ENCODE assay signal across 10 cellular contexts in genomic region chr10:93463723-93464511, GRCh38. TPM values are rescaled to one million over a fixed set of nuclear protein-coding genes. Genes with fewer than 3 reads are reported as not detected.
DNase-seq lines count a peak whose midpoint lies in the region; ATAC-seq, FAIRE-seq and TF ChIP-seq lines count a peak whose summit lies in the region.
"Had no signal": no experiment of that assay in that cellular context is flagged by ENCODE, and none has a peak within 500 bp of the region (broad histone marks: within the 10 kb centered on the region; RNA-seq: fewer than 3 reads in every experiment).

No MANE protein-coding gene starts in this region.

- no peak overlapping the region for H3K27ac Mint-ChIP-seq in H9

- peaks cover 7% of the 10 kb centered on the region for H3K4me1 ChIP-seq in right cardiac atrium (ENCODE audit: control insufficient read depth, insufficient read depth, low read length)
- H3K4me1 ChIP-seq in subcutaneous abdominal adipose tissue (ENCODE audit: control insufficient read depth in 5 of 5, insufficient read depth in 5 of 5, low read length in 5 of 5) = peaks cover 10 to 72% (median 65%) of the 10 kb centered on the region in 5 donors
- H3K4me1 ChIP-seq in H9 (ENCODE audit: insufficient read depth, low read length) = no peaks in the 10 kb centered on the region; the same call in 1 of the 2 replicates

- H3K23me2 ChIP-seq in H9 (ENCODE audit: insufficient read length, low read depth, low read length, poor library complexity, severe bottlenecking) = no peaks in the 10 kb centered on the region

- no peaks in the 10 kb centered on the region for H3K79me2 ChIP-seq in H9 (ENCODE audit: insufficient read depth, low read length)

- H3K23ac ChIP-seq in H9 (ENCODE audit: insufficient read length, low read depth, low read length) = no peak overlapping the region

- H2BK120ac ChIP-seq in H9 (ENCODE audit: low read depth, low read length, poor library complexity, severe bottlenecking) = no peak overlapping the region

- H3K18ac ChIP-seq in H9 (ENCODE audit: insufficient read length, low read depth, low read length) = no peak overlapping the region

- peak; percentile 10 to 36 for ATAC-seq in right cardiac atrium

- H4K8ac ChIP-seq in H9 (replicated peaks; ENCODE audit: insufficient read length, low read depth, low read length) = no peak overlapping the region

- no peak overlapping the region for H4K5ac ChIP-seq in H9 (ENCODE audit: insufficient read length, low read depth, low read length)

- FAIRE-seq in D721Med (lab: Jason Lieb, UNC) = no peak
- FAIRE-seq: urothelium cell line had no signal

- H3K4me1 Mint-ChIP-seq in H9 = peaks cover 15 to 18% of the 10 kb centered on the region in 2 experiments

- H2AK5ac ChIP-seq in H9 (ENCODE audit: insufficient read length, low read length) = no peak overlapping the region

- H3K4me3 ChIP-seq in astrocyte of the spinal cord (ENCODE audit: low read depth, low read length) = no peak overlapping the region
- no peak overlapping the region for H3K4me3 ChIP-seq in right cardiac atrium (ENCODE audit: low read length)
- peak overlapping the region in 1 of 5 donors; percentile 15 for H3K4me3 ChIP-seq in subcutaneous abdominal adipose tissue (ENCODE audit: low read depth in 1 of 5, low read length in 5 of 5)

- intact Hi-C loops in right cardiac atrium (cut with DNase I) = no loop called here

- H3K9ac ChIP-seq in subcutaneous abdominal adipose tissue (ENCODE audit: low read length in 5 of 5) (peak overlapping the region in 2 of 5 donors; percentile 26 to 63), H9 (ENCODE audit: extremely low read depth, insufficient read length, low read length) (no peak overlapping the region)

- H2AFZ ChIP-seq in H9 (ENCODE audit: low read length) = no peak overlapping the region

- H3K14ac ChIP-seq in H9 (ENCODE audit: insufficient read depth, low read length) = no peak overlapping the region

- H2BK12ac ChIP-seq in H9 (ENCODE audit: insufficient read length, low read depth, low read length) = no peak overlapping the region

- TF ChIP-seq CTCF in astrocyte of the spinal cord (IDR thresholded peaks at IDR 0.05; ENCODE audit: low read depth, low read length) (no peak), D721Med (IDR thresholded peaks at IDR 0.05; ENCODE audit: insufficient read depth, missing control alignments) (no peak), H9 (conservative IDR thresholded peaks at IDR 0.05) (no peak)

- no peaks in the 10 kb centered on the region for H3K36me3 Mint-ChIP-seq in H9 (ENCODE audit: insufficient read depth in 1 of 3, low read depth in 3 of 3)

- H3K56ac ChIP-seq in H9 (ENCODE audit: insufficient read length, low read depth, low read length) = no peak overlapping the region

- H4K20me1 ChIP-seq in H9 (ENCODE audit: control insufficient read depth, insufficient read depth, insufficient read length) = no peaks in the 10 kb centered on the region

- no peak overlapping the region for H2BK20ac ChIP-seq in H9 (ENCODE audit: low read depth, low read length, poor library complexity, severe bottlenecking)

- no peak overlapping the region for H3K4me3 Mint-ChIP-seq in H9

- no peak overlapping the region for H3K4me2 ChIP-seq in H9 (ENCODE audit: insufficient read depth, insufficient read length, low read length)

- H2BK5ac ChIP-seq in H9 (ENCODE audit: insufficient read length, low read length) = no peak overlapping the region

- no peaks in the 10 kb centered on the region; a peak in 1 of 5 replicates for H3K9me3 Mint-ChIP-seq in H9

- H2BK15ac ChIP-seq in H9 (ENCODE audit: low read depth, low read length) = no peak overlapping the region

- H3T11ph ChIP-seq in H9 (ENCODE audit: low read length) = no peak overlapping the region

- peaks cover 0 to 3% (median 0%) of the 10 kb centered on the region in 5 donors for H3K36me3 ChIP-seq in subcutaneous abdominal adipose tissue (ENCODE audit: control insufficient read depth in 5 of 5, insufficient read depth in 5 of 5, low read length in 5 of 5)

- peak overlapping the region; percentile 78 for H3K27ac ChIP-seq in right cardiac atrium (ENCODE audit: low read length)
- H3K27ac ChIP-seq in subcutaneous abdominal adipose tissue (ENCODE audit: low read depth, low read length) = peak overlapping the region; percentile 97
- no peak overlapping the region for H3K27ac ChIP-seq in H9 (ENCODE audit: insufficient read length, low read depth, low read length)

- H3K27me3 Mint-ChIP-seq in H9 (ENCODE audit: low read depth) = no peaks in the 10 kb centered on the region

- no peaks in the 10 kb centered on the region for H3K79me1 ChIP-seq in H9 (ENCODE audit: insufficient read depth, low read depth, low read length, poor library complexity, severe bottlenecking)

- DNase-seq in Kasumi-1 (lab: John Stamatoyannopoulos, UW) = peak; percentile 84 to 85
- DNase-seq in astrocyte of the spinal cord (ENCODE audit: low read depth, low spot score) = peak; percentile 68
- peak; percentile 60 to 81 (median 74) for DNase-seq in right cardiac atrium
- no peak for DNase-seq in D721Med (ENCODE audit: insufficient read length, low spot score)
- no peak for DNase-seq in H9
- no peak for DNase-seq in NCI-H2081 treated with DMSO at 0.1 percent for 48 hours (lab: John Stamatoyannopoulos, UW)
- DNase-seq in NCI-H510A (lab: John Stamatoyannopoulos, UW) = no peak
- DNase-seq: NCI-H2081 had no signal

- in situ Hi-C loops in astrocyte of the spinal cord (cut with HindIII; ENCODE audit: low sequenced_read_pairs) = no loop called here

- H3K4ac ChIP-seq in H9 (ENCODE audit: low read depth, low read length) = no peak overlapping the region

- H3K9me3 ChIP-seq in right cardiac atrium (ENCODE audit: control insufficient read depth, low read length) = no peaks in the 10 kb centered on the region
- no peaks in the 10 kb centered on the region for H3K9me3 ChIP-seq in subcutaneous abdominal adipose tissue (ENCODE audit: control insufficient read depth in 5 of 5, low read length in 5 of 5)
- no peaks in the 10 kb centered on the region for H3K9me3 ChIP-seq in H9 (ENCODE audit: control insufficient read depth, low read depth, low read length)

- H3K27me3 ChIP-seq in right cardiac atrium (ENCODE audit: control insufficient read depth, insufficient read depth) = no peaks in the 10 kb centered on the region
- H3K27me3 ChIP-seq in subcutaneous abdominal adipose tissue (ENCODE audit: control insufficient read depth in 5 of 5, insufficient read depth in 4 of 5, low read length in 5 of 5) = no peaks in the 10 kb centered on the region
- H3K27me3 ChIP-seq in H9 (ENCODE audit: insufficient read depth, low read length) = no peaks in the 10 kb centered on the region

- no peak overlapping the region for H4K91ac ChIP-seq in H9 (ENCODE audit: insufficient read length, low read depth, low read length)

- WGBS in right cardiac atrium = 51% methylated on average over 7 of the region's 7 CpGs
- WGBS in H9 (ENCODE audit: extremely low coverage, insufficient read length, low lambda C conversion rate) = no CpG with 5 or more reads among the region's 7 CpGs

RNA-seq across cellular contexts. Expression of gene MYOF, which starts 18.2 kb away (rescaled TPM):
- total RNA-seq in right cardiac atrium (10 to 100 TPM; 13.6 to 25.0 (median 16.2) TPM), H9 (2021) (2.7 and 2.8 TPM in 2 replicates)
- polyA plus RNA-seq in right cardiac atrium = 5.5 TPM

RNA-seq across cellular contexts. Expression of gene CEP55, which starts 32.5 kb away (rescaled TPM):
- total RNA-seq in right cardiac atrium (1 to 10 TPM in 2 of 4 donors, under 1 TPM in 2; 0.19 to 1.6 (median 0.76) TPM), H9 (2021) (16.1 and 17.8 TPM in 2 replicates)
- polyA plus RNA-seq in right cardiac atrium = 0.11 TPM

Comparison
In these comparisons a context has a peak if more than half of its experiments do, and no peak if none do; other contexts are left out.
1. DNase-seq: peak in Kasumi-1 (2 of 2), astrocyte of the spinal cord (single experiment) and right cardiac atrium (3 of 3); none in D721Med (single experiment), H9 (single experiment), NCI-H2081 treated with DMSO at 0.1 percent for 48 hours (single experiment) and NCI-H510A (single experiment).